7 cellular contexts compared by ENCODE assay signal in genomic region chr2:176131617-176132396, GRCh38. TPM values are rescaled to one million over a fixed set of nuclear protein-coding genes. Genes with fewer than 3 reads are reported as not detected.
A peak's percentile ranks its signal among the peaks of the same experiment; 100 is the strongest.
DNase-seq lines count a peak whose midpoint lies in the region; ATAC-seq and TF ChIP-seq lines count a peak whose summit lies in the region.
"Had no signal": no experiment of that assay in that cellular context is flagged by ENCODE, and none has a peak within 500 bp of the region (broad histone marks: within the 10 kb centered on the region; RNA-seq: fewer than 3 reads in every experiment).

No MANE protein-coding gene starts in this region.

- TF ChIP-seq CTCF in endothelial cell (IDR thresholded peaks at IDR 0.05; ENCODE audit: unreplicated experiment) (no peak), stomach (IDR thresholded peaks at IDR 0.05) (no peak), GM10266 (IDR thresholded peaks at IDR 0.05; ENCODE audit: control insufficient read depth, insufficient read depth, low read depth, missing control alignments) (no peak)

- no peak overlapping the region for H3K27ac Mint-ChIP-seq in activated CD8-positive, alpha-beta memory T cell treated with anti-CD3 and anti-CD28 coated beads, Interleukin-2, amount 10 ng/mL, durations not matched to agents 7 days and 5 days
- H3K27ac Mint-ChIP-seq in endothelial cell (ENCODE audit: unreplicated experiment) = peak overlapping the region; percentile 88

- no peak for DNase-seq in activated CD8-positive, alpha-beta memory T cell treated with anti-CD3 and anti-CD28 coated beads, Interleukin-2, amount 10 ng/mL, durations not matched to agents 7 days and 5 days
- no peak for DNase-seq in activated CD8-positive, alpha-beta memory T cell treated with anti-CD3 and anti-CD28 coated beads, Interleukin-2, amount 50 U/mL, for 48 hours
- DNase-seq in endothelial cell (ENCODE audit: low spot score) (no peak), stomach (no peak), GM10266 (ENCODE audit: extremely low spot score) (no peak), ureter (ENCODE audit: low spot score) (no peak)
- DNase-seq: NCI-H2171 treated with DMSO at 0.1 percent for 48 hours had no signal

- peak overlapping the region; percentile 13 to 35 (median 20) for H3K4me3 ChIP-seq in stomach

- H3K27ac ChIP-seq in stomach = peak overlapping the region in 1 of 5 donors; percentile 75

- peaks cover 15% of the 10 kb centered on the region for H3K4me1 Mint-ChIP-seq in activated CD8-positive, alpha-beta memory T cell treated with anti-CD3 and anti-CD28 coated beads, Interleukin-2, amount 10 ng/mL, durations not matched to agents 7 days and 5 days
- H3K4me1 Mint-ChIP-seq in endothelial cell (ENCODE audit: unreplicated experiment) = peaks cover 35% of the 10 kb centered on the region

- 16 to 26% (median 19%) methylated on average over 9 of the region's 9 CpGs for WGBS in stomach, 5 donors

- no peaks in the 10 kb centered on the region for H3K36me3 ChIP-seq in stomach

- H3K27me3 ChIP-seq in stomach = peaks cover 56 to 100% (median 93%) of the 10 kb centered on the region in 3 donors

- peaks cover 87% of the 10 kb centered on the region for H3K27me3 Mint-ChIP-seq in activated CD8-positive, alpha-beta memory T cell treated with anti-CD3 and anti-CD28 coated beads, Interleukin-2, amount 10 ng/mL, durations not matched to agents 7 days and 5 days
- H3K27me3 Mint-ChIP-seq in endothelial cell (ENCODE audit: unreplicated experiment) = peaks cover 45% of the 10 kb centered on the region

- TF ChIP-seq POLR2A in stomach (IDR thresholded peaks at IDR 0.05) = no peak

- peak overlapping the region; percentile 61 for H3K4me3 Mint-ChIP-seq in activated CD8-positive, alpha-beta memory T cell treated with anti-CD3 and anti-CD28 coated beads, Interleukin-2, amount 10 ng/mL, durations not matched to agents 7 days and 5 days
- H3K4me3 Mint-ChIP-seq in endothelial cell (ENCODE audit: unreplicated experiment) = peak overlapping the region; percentile 87

- H3K4me1 ChIP-seq in stomach = peaks cover 18 to 59% (median 41%) of the 10 kb centered on the region in 4 donors

- TF ChIP-seq EP300 in stomach (IDR thresholded peaks at IDR 0.05) = no peak

- H3K36me3 Mint-ChIP-seq in activated CD8-positive, alpha-beta memory T cell treated with anti-CD3 and anti-CD28 coated beads, Interleukin-2, amount 10 ng/mL, durations not matched to agents 7 days and 5 days = peaks cover 4% of the 10 kb centered on the region
- H3K36me3 Mint-ChIP-seq in endothelial cell (ENCODE audit: low read depth, unreplicated experiment) = peaks cover 6% of the 10 kb centered on the region

- intact Hi-C loops in stomach (cut with DNase I; ENCODE audit: low total_unique reads) = no loop called here

- CTCF ChIA-PET in activated CD8-positive, alpha-beta memory T cell treated with anti-CD3 and anti-CD28 coated beads, Interleukin-2, amount 10 ng/mL, durations not matched to agents 7 days and 5 days (lab: Charles Lee) = interaction anchor here (0.6 to 2.8 kb wide), 11 partner anchors 9 to 1017 kb away, joined by 3 to 12 read pairs (median 6); no protein-coding TSS in a partner anchor

- H3K9me3 Mint-ChIP-seq in activated CD8-positive, alpha-beta memory T cell treated with anti-CD3 and anti-CD28 coated beads, Interleukin-2, amount 10 ng/mL, durations not matched to agents 7 days and 5 days (ENCODE audit: low read depth) = no peaks in the 10 kb centered on the region
- H3K9me3 Mint-ChIP-seq in endothelial cell (ENCODE audit: unreplicated experiment) = no peaks in the 10 kb centered on the region

- ATAC-seq in activated CD8-positive, alpha-beta memory T cell treated with anti-CD3 and anti-CD28 coated beads, Interleukin-2, amount 10 ng/mL, durations not matched to agents 7 days and 5 days = no peak

- H3K9me3 ChIP-seq in stomach = peaks cover 0 to 25% (median 2%) of the 10 kb centered on the region in 4 donors

RNA-seq across cellular contexts. Expression of gene HOXD8, which starts 2.3 kb away (rescaled TPM):
- total RNA-seq in activated CD8-positive, alpha-beta memory T cell treated with anti-CD3 and anti-CD28 coated beads, Interleukin-2, amount 10 ng/mL, durations not matched to agents 7 days and 5 days = not detected
- 9.3 TPM for total RNA-seq in endothelial cell (ENCODE audit: unreplicated experiment)
- 10 to 100 TPM in 1 of 5 donors, 1 to 10 TPM in 1, under 1 TPM in 1, not detected in 2; 0.58 to 15.9 (median 5.1) TPM for total RNA-seq in stomach
- polyA plus RNA-seq in stomach = 1 to 10 TPM in 2 of 3 donors, under 1 TPM in 1; 0.87 to 1.8 (median 1.7) TPM
- total RNA-seq in ureter = 41.7 TPM

RNA-seq across cellular contexts. Expression of gene HOXD9, which starts 9.3 kb away (rescaled TPM):
- total RNA-seq in activated CD8-positive, alpha-beta memory T cell treated with anti-CD3 and anti-CD28 coated beads, Interleukin-2, amount 10 ng/mL, durations not matched to agents 7 days and 5 days = not detected
- total RNA-seq in endothelial cell (ENCODE audit: unreplicated experiment) (0.56 TPM), stomach (under 1 TPM in 1 of 5 donors, not detected in 4; 0.18 TPM), ureter (19.8 TPM)
- under 1 TPM; 0.31 to 0.76 (median 0.68) TPM for polyA plus RNA-seq in stomach

RNA-seq across cellular contexts. Expression of gene HOXD10, which starts 15.2 kb away (rescaled TPM):
- total RNA-seq in activated CD8-positive, alpha-beta memory T cell treated with anti-CD3 and anti-CD28 coated beads, Interleukin-2, amount 10 ng/mL, durations not matched to agents 7 days and 5 days = not detected
- total RNA-seq in endothelial cell (ENCODE audit: unreplicated experiment) = not detected
- 1 to 10 TPM in 1 of 5 donors, not detected in 4; 2.6 TPM for total RNA-seq in stomach
- polyA plus RNA-seq in stomach = not detected
- total RNA-seq in ureter = 4.4 TPM

RNA-seq across cellular contexts. Expression of gene HOXD4, which starts 19.5 kb away (rescaled TPM):
- not detected for total RNA-seq in activated CD8-positive, alpha-beta memory T cell treated with anti-CD3 and anti-CD28 coated beads, Interleukin-2, amount 10 ng/mL, durations not matched to agents 7 days and 5 days
- total RNA-seq in endothelial cell (ENCODE audit: unreplicated experiment) (3.5 TPM), stomach (1 to 10 TPM in 2 of 5 donors, not detected in 3; 2.4 to 9.6 TPM), ureter (22.4 TPM)
- polyA plus RNA-seq in stomach = under 1 TPM in 2 of 3 donors, not detected in 1; 0.25 to 0.75 TPM

RNA-seq across cellular contexts. Expression of gene HOXD11, which starts 24.7 kb away (rescaled TPM):
- not detected for total RNA-seq in activated CD8-positive, alpha-beta memory T cell treated with anti-CD3 and anti-CD28 coated beads, Interleukin-2, amount 10 ng/mL, durations not matched to agents 7 days and 5 days
- total RNA-seq in endothelial cell (ENCODE audit: unreplicated experiment) (not detected), stomach (not detected), ureter (1.2 TPM)
- not detected for polyA plus RNA-seq in stomach

Comparison
In these comparisons a context has a peak if more than half of its experiments do, and no peak if none do; other contexts are left out.
1. RNA of gene HOXD9, which starts 9.3 kb away (total RNA-seq): 19.8 TPM in ureter (single experiment); 0.56 TPM in endothelial cell (single experiment), not detected in activated CD8-positive, alpha-beta memory T cell treated with anti-CD3 and anti-CD28 coated beads, Interleukin-2, amount 10 ng/mL, durations not matched to agents 7 days and 5 days and 0.18 TPM in stomach; every median in the first group is over 10 times any median in the second.